ENCODE assay signal across 9 cellular contexts in the genomic region with DNA sequence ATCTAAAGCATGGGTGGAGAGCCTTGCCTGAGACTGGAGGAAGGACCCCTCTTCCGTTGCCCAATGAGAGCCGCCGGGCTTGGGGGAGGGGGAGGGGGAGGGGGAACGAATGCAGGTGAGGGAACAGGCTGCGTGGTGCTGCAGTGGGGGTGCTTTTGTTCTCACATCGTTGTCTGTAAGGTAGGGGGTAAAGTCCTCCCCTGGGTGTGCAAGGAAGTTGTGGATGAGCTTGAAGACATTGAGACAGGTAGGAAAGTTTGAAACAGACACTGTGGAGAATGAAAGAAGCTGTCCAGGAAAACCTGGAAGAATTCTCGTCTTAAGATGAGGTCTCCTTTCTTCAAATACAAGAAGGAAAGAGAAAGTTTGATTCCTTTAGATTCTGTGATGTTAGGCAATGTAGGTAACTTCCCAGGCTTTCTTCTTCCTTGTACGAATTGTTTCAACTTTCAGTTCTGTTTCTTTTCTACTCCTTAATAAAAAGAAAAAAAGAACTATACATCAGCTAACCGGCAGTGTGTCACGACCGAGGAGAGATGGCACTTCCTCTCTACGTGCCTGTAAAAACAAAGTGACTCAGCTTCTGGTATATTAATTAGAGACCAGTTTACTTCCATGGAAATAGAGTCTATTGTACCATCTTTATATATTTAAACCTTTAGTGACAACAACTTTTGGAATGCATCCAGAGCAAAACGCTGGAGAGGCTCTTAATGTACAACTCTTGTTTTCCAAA.
DNase-seq lines count a peak whose midpoint lies in the region; ATAC-seq, FAIRE-seq and TF ChIP-seq lines count a peak whose summit lies in the region.
"Had no signal": no experiment of that assay in that cellular context is flagged by ENCODE, and none has a peak within 500 bp of the region (broad histone marks: within the 10 kb centered on the region; RNA-seq: fewer than 3 reads in every experiment).

No MANE protein-coding gene starts in this region.

- peaks cover 0 to 2% of the 10 kb centered on the region in 2 experiments for H3K27me3 ChIP-seq in endothelial cell of umbilical vein (ENCODE audit: control insufficient read depth in 2 of 2, insufficient read depth in 2 of 2, low read length in 2 of 2)

- TF ChIP-seq POLR2A in endothelial cell of umbilical vein (IDR thresholded peaks at IDR 0.05; ENCODE audit: low read depth, low read length) = no peak

- no peak overlapping the region for H3K27ac Mint-ChIP-seq in activated naive CD4-positive, alpha-beta T cell treated with anti-CD3 and anti-CD28 coated beads, Interleukin-2, amount 50 U/mL, for 24 hours
- H3K27ac Mint-ChIP-seq in stimulated activated naive B cell treated with anti-CD40 and anti-IgM and Interleukin-4, amounts not matched to agents 10 μg/mL and 1 μg/mL and 100 μg/mL, for 72 hours = no peak overlapping the region
- no peak overlapping the region for H3K27ac Mint-ChIP-seq in progenitor cell of endocrine pancreas
- H3K27ac Mint-ChIP-seq: activated B cell treated with CpG ODN at 0.5 μM for 24 hours had no signal

- no peak overlapping the region for H3K9ac ChIP-seq in endothelial cell of umbilical vein (replicated peaks; ENCODE audit: extremely low read depth, insufficient read depth, low read length)

- H3K27me3 Mint-ChIP-seq in activated naive CD4-positive, alpha-beta T cell treated with anti-CD3 and anti-CD28 coated beads, Interleukin-2, amount 50 U/mL, for 24 hours = peaks cover 2% of the 10 kb centered on the region
- peaks cover 0 to 19% of the 10 kb centered on the region in 2 donors for H3K27me3 Mint-ChIP-seq in stimulated activated naive B cell treated with anti-CD40 and anti-IgM and Interleukin-4, amounts not matched to agents 10 μg/mL and 1 μg/mL and 100 μg/mL, for 72 hours
- H3K27me3 Mint-ChIP-seq in progenitor cell of endocrine pancreas = no peaks in the 10 kb centered on the region

- peak overlapping the region; percentile 6 for H3K4me3 Mint-ChIP-seq in activated naive CD4-positive, alpha-beta T cell treated with anti-CD3 and anti-CD28 coated beads, Interleukin-2, amount 50 U/mL, for 24 hours
- no peak overlapping the region for H3K4me3 Mint-ChIP-seq in stimulated activated naive B cell treated with anti-CD40 and anti-IgM and Interleukin-4, amounts not matched to agents 10 μg/mL and 1 μg/mL and 100 μg/mL, for 72 hours
- no peak overlapping the region for H3K4me3 Mint-ChIP-seq in progenitor cell of endocrine pancreas (ENCODE audit: low read depth)
- H3K4me3 Mint-ChIP-seq: activated B cell treated with CpG ODN at 0.5 μM for 24 hours had no signal

- DNase-seq in activated naive CD4-positive, alpha-beta T cell (lab: John Stamatoyannopoulos, UW) = no peak
- peak; percentile 21 for DNase-seq in OCI-M1 (lab: John Stamatoyannopoulos, UW)
- DNase-seq in endothelial cell of umbilical vein (ENCODE audit: low read depth, low spot score) = peak; percentile 92
- no peak for DNase-seq in stimulated activated naive B cell treated with anti-CD40 and anti-IgM and Interleukin-4, amounts not matched to agents 10 μg/mL and 1 μg/mL and 100 μg/mL, for 72 hours
- DNase-seq in KG1 (lab: John Stamatoyannopoulos, UW) = no peak
- no peak for DNase-seq in progenitor cell of endocrine pancreas (ENCODE audit: low spot score, unreplicated experiment)
- DNase-seq: activated B cell treated with CpG ODN at 0.5 μM for 24 hours had no signal

- dilution Hi-C loops in endothelial cell of umbilical vein (cut with MboI; ENCODE audit: extremely low pct_ligation_motif_present, low sequenced_read_pairs) = no loop called here

- TF ChIP-seq CTCF in endothelial cell of umbilical vein (IDR thresholded peaks at IDR 0.05; ENCODE audit: extremely low read depth in 1 of 2, insufficient read depth in 1 of 2, low read depth in 1 of 2, low read length in 2 of 2) = no peak
- no peak for TF ChIP-seq CTCF in progenitor cell of endocrine pancreas (IDR thresholded peaks at IDR 0.05; ENCODE audit: unreplicated experiment)

- intact Hi-C loops in endothelial cell of umbilical vein (cut with micrococcal nuclease) = loop anchor here (1.0 to 5.0 kb wide), 6 partner anchors 12 to 222 kb away; no protein-coding TSS in a partner anchor

- H3K27ac ChIP-seq in endothelial cell of umbilical vein (ENCODE audit: insufficient read depth, low read depth, low read length) = peak overlapping the region; percentile 44

- H3K4me3 ChIP-seq in endothelial cell of umbilical vein (replicated peaks in 1 of 3; ENCODE audit: insufficient read depth in 1 of 3, low read depth in 1 of 3, low read length in 3 of 3) = peak overlapping the region in 1 of 3 experiments; percentile 28

- no peaks in the 10 kb centered on the region for H3K79me2 ChIP-seq in endothelial cell of umbilical vein (ENCODE audit: control insufficient read depth, insufficient read depth, low read length)

- no peaks in the 10 kb centered on the region for H3K9me1 ChIP-seq in endothelial cell of umbilical vein (replicated peaks; ENCODE audit: control insufficient read depth, extremely low read depth, insufficient read depth, low read length)

- H2AFZ ChIP-seq in endothelial cell of umbilical vein (ENCODE audit: low read depth, low read length) = no peak overlapping the region

- peaks cover 12% of the 10 kb centered on the region for H3K4me1 Mint-ChIP-seq in activated naive CD4-positive, alpha-beta T cell treated with anti-CD3 and anti-CD28 coated beads, Interleukin-2, amount 50 U/mL, for 24 hours
- H3K4me1 Mint-ChIP-seq in stimulated activated naive B cell treated with anti-CD40 and anti-IgM and Interleukin-4, amounts not matched to agents 10 μg/mL and 1 μg/mL and 100 μg/mL, for 72 hours = peaks cover 2 to 11% of the 10 kb centered on the region in 2 donors
- H3K4me1 Mint-ChIP-seq in progenitor cell of endocrine pancreas (ENCODE audit: low read depth) = peaks cover 17% of the 10 kb centered on the region

- H4K20me1 ChIP-seq in endothelial cell of umbilical vein (replicated peaks; ENCODE audit: control insufficient read depth, extremely low read depth, insufficient read depth, low read length) = no peaks in the 10 kb centered on the region

- no TSS peak for BruUV-seq in endothelial cell of umbilical vein (replicated peaks; lab: Mats Ljungman, UMichigan)

- peaks cover 12% of the 10 kb centered on the region for H3K4me1 ChIP-seq in endothelial cell of umbilical vein (ENCODE audit: control insufficient read depth, extremely low read depth, insufficient read depth, low read length)

- peak; percentile 39 to 46 for ATAC-seq in stimulated activated naive B cell treated with anti-CD40 and anti-IgM and Interleukin-4, amounts not matched to agents 10 μg/mL and 1 μg/mL and 100 μg/mL, for 72 hours (replicated peaks)
- no peak for ATAC-seq in GM21515 (IDR thresholded peaks at IDR 0.05; ENCODE audit: unreplicated experiment)

- no peaks in the 10 kb centered on the region for H3K36me3 ChIP-seq in endothelial cell of umbilical vein (ENCODE audit: control insufficient read depth in 2 of 2, extremely low read depth in 1 of 2, insufficient read depth in 2 of 2, low read length in 2 of 2)

- no peaks in the 10 kb centered on the region for H3K9me3 Mint-ChIP-seq in activated naive CD4-positive, alpha-beta T cell treated with anti-CD3 and anti-CD28 coated beads, Interleukin-2, amount 50 U/mL, for 24 hours
- H3K9me3 Mint-ChIP-seq in stimulated activated naive B cell treated with anti-CD40 and anti-IgM and Interleukin-4, amounts not matched to agents 10 μg/mL and 1 μg/mL and 100 μg/mL, for 72 hours = peaks cover 2 to 6% of the 10 kb centered on the region in 2 donors
- no peaks in the 10 kb centered on the region for H3K9me3 Mint-ChIP-seq in progenitor cell of endocrine pancreas (ENCODE audit: low read depth)
- H3K9me3 Mint-ChIP-seq: activated B cell treated with CpG ODN at 0.5 μM for 24 hours had no signal

- H3K4me2 ChIP-seq in endothelial cell of umbilical vein (ENCODE audit: insufficient read depth, low read length) = peak overlapping the region; percentile 33

- POLR2A ChIA-PET in endothelial cell of umbilical vein (lab: Charles Lee) = interaction anchor here (1.0 kb wide), 1 partner anchor 209 kb away, joined by 5 read pairs; no protein-coding TSS in a partner anchor

- CTCF ChIA-PET in endothelial cell of umbilical vein (lab: Charles Lee) = interaction anchor here (1.0 to 3.7 kb wide), 7 partner anchors 17 to 217 kb away, joined by 3 to 22 read pairs (median 6); no protein-coding TSS in a partner anchor

- no peaks in the 10 kb centered on the region for H3K9me3 ChIP-seq in endothelial cell of umbilical vein (replicated peaks; ENCODE audit: control insufficient read depth, insufficient read depth, low read length)

- peak; percentile 93 for FAIRE-seq in endothelial cell of umbilical vein (lab: Jason Lieb, UNC)

- H3K36me3 Mint-ChIP-seq in activated naive CD4-positive, alpha-beta T cell treated with anti-CD3 and anti-CD28 coated beads, Interleukin-2, amount 50 U/mL, for 24 hours = no peaks in the 10 kb centered on the region
- no peaks in the 10 kb centered on the region for H3K36me3 Mint-ChIP-seq in stimulated activated naive B cell treated with anti-CD40 and anti-IgM and Interleukin-4, amounts not matched to agents 10 μg/mL and 1 μg/mL and 100 μg/mL, for 72 hours
- H3K36me3 Mint-ChIP-seq in progenitor cell of endocrine pancreas (ENCODE audit: insufficient read depth) = no peaks in the 10 kb centered on the region

TF ChIP-seq in endothelial cell of umbilical vein, 7 proteins besides CTCF, POLR2A, EP300 and RAD21:
- TF ChIP-seq JUN (IDR thresholded peaks at IDR 0.05; ENCODE audit: borderline replicate concordance, insufficient read depth, insufficient read length, low read depth) (peak; percentile 96), MYC (IDR thresholded peaks at IDR 0.05; ENCODE audit: low read depth, low read length) (no peak), EZH2 (IDR thresholded peaks at IDR 0.05; ENCODE audit: borderline replicate concordance, low read depth, low read length, severe bottlenecking) (no peak), GATA2 (IDR thresholded peaks at IDR 0.05; ENCODE audit: insufficient read depth, insufficient read length, low read depth, low read length) (no peak), POLR2AphosphoS5 (IDR thresholded peaks at IDR 0.05; ENCODE audit: insufficient read depth, low read depth, low read length) (peak; percentile 63), FOS (IDR thresholded peaks at IDR 0.05; ENCODE audit: borderline replicate concordance, insufficient read depth, low read length) (peak; percentile 94), MAX (IDR thresholded peaks at IDR 0.05; ENCODE audit: insufficient read depth, insufficient read length) (no peak)

Comparison
In these comparisons a context has a peak if more than half of its experiments do, and no peak if none do; other contexts are left out.
1. DNase-seq: peak in OCI-M1 (single experiment) and endothelial cell of umbilical vein (single experiment); none in activated naive CD4-positive, alpha-beta T cell (0 of 4), stimulated activated naive B cell treated with anti-CD40 and anti-IgM and Interleukin-4, amounts not matched to agents 10 μg/mL and 1 μg/mL and 100 μg/mL, for 72 hours (single experiment), KG1 (single experiment) and progenitor cell of endocrine pancreas (single experiment).